In genomic region chr17:60277258-60277657, GRCh38 we compare ENCODE assay signal across 24 cellular contexts.
"Had no signal": no experiment of that assay in that cellular context is flagged by ENCODE, and none has a peak within 500 bp of the region (broad histone marks: within the 10 kb centered on the region; RNA-seq: fewer than 3 reads in every experiment).

No MANE protein-coding gene starts in this region.

- H3K9me3 Mint-ChIP-seq: activated B cell treated with CpG ODN at 0.5 μM for 24 hours; activated CD8-positive, alpha-beta T cell treated with anti-CD3 and anti-CD28 coated beads for 36 hours; activated naive CD4-positive, alpha-beta T cell treated with anti-CD3 and anti-CD28 coated beads, Interleukin-2, amount 10 ng/mL, durations not matched to agents 7 days and 5 days; activated naive CD8-positive, alpha-beta T cell treated with anti-CD3 and anti-CD28 coated beads for 36 hours; activated T-cell treated with anti-CD3 and anti-CD28 coated beads, Interleukin-2, amount 50 U/mL, for 72 hours; activated T-helper 2 cell treated with anti-CD3 and anti-CD28 coated beads, Interferon-gamma antibody, Interleukin-2, Interleukin-4, amounts not matched to agents 10 μg/mL and 5 μg/mL and 100 μg/mL, durations not matched to agents 14 hours and 24 hours and 36 hours; T-helper 1 cell treated with Interleukin-12 subunit alpha and Interleukin-12 subunit beta and Interleukin-4 antibody, amounts not matched to agents 30 μg/mL and 1 μg/mL, for 36 hours had no signal

- H3K9me3 ChIP-seq: Peyer's patch had no signal

- H3K27ac ChIP-seq: brain microvascular endothelial cell, cardiac muscle cell, Peyer's patch, RWPE1 had no signal

- H3K4me3 ChIP-seq: cardiac muscle cell, Peyer's patch had no signal

- H3K27ac Mint-ChIP-seq: activated B cell treated with CpG ODN at 0.5 μM for 24 hours; activated CD8-positive, alpha-beta T cell treated with anti-CD3 and anti-CD28 coated beads for 36 hours; activated naive CD4-positive, alpha-beta T cell treated with anti-CD3 and anti-CD28 coated beads, Interleukin-2, amount 10 ng/mL, durations not matched to agents 7 days and 5 days; activated naive CD8-positive, alpha-beta T cell treated with anti-CD3 and anti-CD28 coated beads for 36 hours; activated T-cell treated with anti-CD3 and anti-CD28 coated beads, Interleukin-2, amount 50 U/mL, for 72 hours; activated T-helper 2 cell treated with anti-CD3 and anti-CD28 coated beads, Interferon-gamma antibody, Interleukin-2, Interleukin-4, amounts not matched to agents 10 μg/mL and 5 μg/mL and 100 μg/mL, durations not matched to agents 14 hours and 24 hours and 36 hours; T-helper 1 cell treated with Interleukin-12 subunit alpha and Interleukin-12 subunit beta and Interleukin-4 antibody, amounts not matched to agents 30 μg/mL and 1 μg/mL, for 36 hours had no signal

- H3K27me3 ChIP-seq: brain microvascular endothelial cell, cardiac muscle cell, Peyer's patch had no signal

- H3K27me3 Mint-ChIP-seq: activated B cell treated with CpG ODN at 0.5 μM for 24 hours; activated CD8-positive, alpha-beta T cell treated with anti-CD3 and anti-CD28 coated beads for 36 hours; activated naive CD4-positive, alpha-beta T cell treated with anti-CD3 and anti-CD28 coated beads, Interleukin-2, amount 10 ng/mL, durations not matched to agents 7 days and 5 days; activated naive CD8-positive, alpha-beta T cell treated with anti-CD3 and anti-CD28 coated beads for 36 hours had no signal

- FAIRE-seq: colon had no signal

- H3K4me3 Mint-ChIP-seq: activated B cell treated with CpG ODN at 0.5 μM for 24 hours; activated CD8-positive, alpha-beta T cell treated with anti-CD3 and anti-CD28 coated beads for 36 hours; activated naive CD4-positive, alpha-beta T cell treated with anti-CD3 and anti-CD28 coated beads, Interleukin-2, amount 10 ng/mL, durations not matched to agents 7 days and 5 days; activated naive CD8-positive, alpha-beta T cell treated with anti-CD3 and anti-CD28 coated beads for 36 hours; activated T-cell treated with anti-CD3 and anti-CD28 coated beads, Interleukin-2, amount 50 U/mL, for 72 hours; T-helper 1 cell treated with Interleukin-12 subunit alpha and Interleukin-12 subunit beta and Interleukin-4 antibody, amounts not matched to agents 30 μg/mL and 1 μg/mL, for 36 hours had no signal

- H3K4me1 Mint-ChIP-seq: activated B cell treated with CpG ODN at 0.5 μM for 24 hours had no signal

- H3K4me1 ChIP-seq: Peyer's patch had no signal

- DNase-seq: activated B cell treated with CpG ODN at 0.5 μM for 24 hours; activated CD4-positive, alpha-beta T cell treated with anti-CD3 and anti-CD28 coated beads for 1 hour; activated CD8-positive, alpha-beta memory T cell treated with anti-CD3 and anti-CD28 coated beads, Interleukin-2, amount 50 U/mL, for 4 hours; activated CD8-positive, alpha-beta T cell treated with anti-CD3 and anti-CD28 coated beads for 36 hours; activated gamma-delta T cell treated with Interleukin-2 at 50 U/mL for 16 hours; activated naive CD4-positive, alpha-beta T cell treated with anti-CD3 and anti-CD28 coated beads, Interleukin-2, amount 10 ng/mL, durations not matched to agents 7 days and 5 days; activated naive CD8-positive, alpha-beta T cell treated with anti-CD3 and anti-CD28 coated beads for 36 hours; activated T-cell treated with anti-CD3 and anti-CD28 coated beads, Interleukin-2, amount 50 U/mL, for 72 hours; brain microvascular endothelial cell; Kasumi-1; NCI-H1048; NCI-H146; NCI-H187 treated with DMSO at 0.1 percent for 48 hours; NCI-H2171 treated with DMSO at 0.1 percent for 48 hours; NCI-H226; NCI-H526; NCI-H774; Peyer's patch; Right ventricle myocardium superior had no signal

- ATAC-seq: activated CD8-positive, alpha-beta T cell treated with anti-CD3 and anti-CD28 coated beads for 36 hours; activated T-cell treated with anti-CD3 and anti-CD28 coated beads, Interleukin-2, amount 50 U/mL, for 72 hours had no signal

- H3K36me3 ChIP-seq: brain microvascular endothelial cell, cardiac muscle cell, Peyer's patch had no signal
